In genomic region chr2:133599211-133599610, GRCh38 we compare ENCODE assay signal across 20 cellular contexts. TPM values are rescaled to one million over a fixed set of nuclear protein-coding genes. Genes with fewer than 3 reads are reported as not detected.
DNase-seq lines count a peak whose midpoint lies in the region; ATAC-seq and TF ChIP-seq lines count a peak whose summit lies in the region.
"Had no signal": no experiment of that assay in that cellular context is flagged by ENCODE, and none has a peak within 500 bp of the region (broad histone marks: within the 10 kb centered on the region; RNA-seq: fewer than 3 reads in every experiment).

No MANE protein-coding gene starts in this region.

- H3K9me3 Mint-ChIP-seq in Caco-2 (ENCODE audit: unreplicated experiment) (no peaks in the 10 kb centered on the region), H9 (no peaks in the 10 kb centered on the region; a peak in 1 of 5 replicates), neural crest cell (peaks cover 12% of the 10 kb centered on the region)

- no peak overlapping the region for H4K5ac ChIP-seq in H9 (ENCODE audit: insufficient read length, low read depth, low read length)

- H3K23me2 ChIP-seq in H9 (ENCODE audit: insufficient read length, low read depth, low read length, poor library complexity, severe bottlenecking), result no peaks in the 10 kb centered on the region

- H2BK12ac ChIP-seq in H9 (ENCODE audit: insufficient read length, low read depth, low read length), result no peak overlapping the region

- CTCF ChIA-PET in Caco-2 (lab: Charles Lee), result no interaction called here

- no CpG with 5 or more reads among the region's 1 CpG for WGBS in H9 (ENCODE audit: extremely low coverage, insufficient read length, low lambda C conversion rate)

- H3K23ac ChIP-seq in H9 (ENCODE audit: insufficient read length, low read depth, low read length), result no peak overlapping the region

- H3K27me3 Mint-ChIP-seq in Caco-2 (ENCODE audit: insufficient read depth, unreplicated experiment) (no peaks in the 10 kb centered on the region), H9 (ENCODE audit: low read depth) (no peaks in the 10 kb centered on the region; the same call in 1 of the 2 replicates), neural crest cell (ENCODE audit: low read depth) (no peaks in the 10 kb centered on the region)

- no peak overlapping the region for H2BK20ac ChIP-seq in H9 (ENCODE audit: low read depth, low read length, poor library complexity, severe bottlenecking)

- H3K4ac ChIP-seq in H9 (ENCODE audit: low read depth, low read length), result no peak overlapping the region

- H3K79me1 ChIP-seq in H9 (ENCODE audit: insufficient read depth, low read depth, low read length, poor library complexity, severe bottlenecking), result no peaks in the 10 kb centered on the region

- H3K36me3 ChIP-seq in Caco-2 (ENCODE audit: control insufficient read depth, insufficient read depth, low read length), result no peaks in the 10 kb centered on the region
- no peaks in the 10 kb centered on the region for H3K36me3 ChIP-seq in WERI-Rb-1
- H3K36me3 ChIP-seq: BE2C, HAP-1 had no signal

- H3K36me3 Mint-ChIP-seq in Caco-2 (ENCODE audit: insufficient read depth, unreplicated experiment), result no peaks in the 10 kb centered on the region
- H3K36me3 Mint-ChIP-seq in H9 (ENCODE audit: insufficient read depth in 1 of 3, low read depth in 3 of 3), result no peaks in the 10 kb centered on the region; a peak in 1 of 7 replicates
- H3K36me3 Mint-ChIP-seq in neural crest cell (ENCODE audit: low read depth), result peaks cover 10% of the 10 kb centered on the region

- H3K4me1 Mint-ChIP-seq in Caco-2 (ENCODE audit: low read depth, unreplicated experiment) (peaks cover 11% of the 10 kb centered on the region), H9 (peaks cover 22 to 25% of the 10 kb centered on the region in 2 experiments), neural crest cell (peaks cover 71% of the 10 kb centered on the region)

- H3K56ac ChIP-seq in H9 (ENCODE audit: insufficient read length, low read depth, low read length), result no peak overlapping the region

- BruUV-seq in Caco-2 (replicated peaks; lab: Mats Ljungman, UMichigan), result no TSS peak

- peaks cover 2% of the 10 kb centered on the region; the same call in 1 of the 2 replicates for H3K79me2 ChIP-seq in H9 (ENCODE audit: insufficient read depth, low read length)

- no peak overlapping the region for H4K91ac ChIP-seq in H9 (ENCODE audit: insufficient read length, low read depth, low read length)

- no peak for ATAC-seq in left colon
- ATAC-seq in HG03139 (IDR thresholded peaks at IDR 0.05; ENCODE audit: unreplicated experiment), result no peak
- ATAC-seq: PC-3 had no signal

- intact Hi-C loops in Caco-2 (cut with micrococcal nuclease; ENCODE audit: unreplicated experiment) (no loop called here), dorsolateral prefrontal cortex (cut with DNase I) (no loop called here), left colon (cut with DNase I, micrococcal nuclease) (no loop called here)

- no peak overlapping the region for H3K18ac ChIP-seq in H9 (ENCODE audit: insufficient read length, low read depth, low read length)

- no peak overlapping the region for H4K8ac ChIP-seq in H9 (replicated peaks; ENCODE audit: insufficient read length, low read depth, low read length)

- DNase-seq in Caco-2, result no peak
- no peak for DNase-seq in H9
- no peak for DNase-seq in dorsolateral prefrontal cortex
- no peak for DNase-seq in neural crest cell (ENCODE audit: low read depth, low spot score)
- DNase-seq in left colon, result no peak
- no peak for DNase-seq in WERI-Rb-1
- DNase-seq: EL, GF-D8, KG1, NCI-H1092 treated with DMSO at 0.1 percent for 48 hours, NCI-H146, NCI-H2029, NCI-H2171, NCI-H524 treated with DMSO at 0.1 percent for 48 hours, PC-3, SHP77 had no signal

- H2AFZ ChIP-seq in H9 (ENCODE audit: low read length), result no peak overlapping the region

- H3K9me3 ChIP-seq in Caco-2, result no peaks in the 10 kb centered on the region
- H3K9me3 ChIP-seq in H9 (ENCODE audit: control insufficient read depth, low read depth, low read length), result no peaks in the 10 kb centered on the region
- no peaks in the 10 kb centered on the region for H3K9me3 ChIP-seq in WERI-Rb-1 (ENCODE audit: severe bottlenecking)
- H3K9me3 ChIP-seq: BE2C, HAP-1 had no signal

- H2BK120ac ChIP-seq in H9 (ENCODE audit: low read depth, low read length, poor library complexity, severe bottlenecking), result no peak overlapping the region

- TF ChIP-seq CTCF in Caco-2 (IDR thresholded peaks at IDR 0.05; ENCODE audit: insufficient read depth in 1 of 2, low read depth in 1 of 2, low read length in 1 of 2, severe bottlenecking in 1 of 2, unreplicated experiment in 1 of 2) (no peak), H9 (conservative IDR thresholded peaks at IDR 0.05) (no peak), dorsolateral prefrontal cortex (IDR thresholded peaks at IDR 0.05 in 54 of 56, conservative IDR thresholded peaks at IDR 0.05 in 2 of 56; ENCODE audit: low read depth in 1 of 56, partially characterized antibody in 56 of 56) (no peak), neural crest cell (conservative IDR thresholded peaks at IDR 0.05) (no peak), WERI-Rb-1 (IDR thresholded peaks at IDR 0.05; ENCODE audit: low read depth, low read length) (no peak)

- H3K4me3 ChIP-seq in Caco-2 (ENCODE audit: low read depth, low read length) (no peak overlapping the region), dorsolateral prefrontal cortex (no peak overlapping the region), WERI-Rb-1 (ENCODE audit: low read depth, low read length) (no peak overlapping the region)
- H3K4me3 ChIP-seq: HAP-1, SK-N-MC had no signal

- H3K4me2 ChIP-seq in H9 (ENCODE audit: insufficient read depth, insufficient read length, low read length), result no peak overlapping the region

- H3K4me1 ChIP-seq in Caco-2, result no peaks in the 10 kb centered on the region
- H3K4me1 ChIP-seq in H9 (ENCODE audit: insufficient read depth, low read length), result no peaks in the 10 kb centered on the region
- H3K4me1 ChIP-seq: HAP-1 had no signal

- no peak overlapping the region for H2BK5ac ChIP-seq in H9 (ENCODE audit: insufficient read length, low read length)

- no peaks in the 10 kb centered on the region for H4K20me1 ChIP-seq in H9 (ENCODE audit: control insufficient read depth, insufficient read depth, insufficient read length)

- H3K14ac ChIP-seq in H9 (ENCODE audit: insufficient read depth, low read length), result no peak overlapping the region

- H3K27me3 ChIP-seq in Caco-2 (replicated peaks; ENCODE audit: control insufficient read depth, insufficient read depth, low read length) (no peaks in the 10 kb centered on the region; the same call in 1 of the 2 replicates), H9 (ENCODE audit: insufficient read depth, low read length) (no peaks in the 10 kb centered on the region), dorsolateral prefrontal cortex (no peaks in the 10 kb centered on the region), WERI-Rb-1 (ENCODE audit: insufficient read depth, low read depth, severe bottlenecking) (no peaks in the 10 kb centered on the region)
- H3K27me3 ChIP-seq: BE2C had no signal

- no peak overlapping the region for H3K27ac ChIP-seq in H9 (ENCODE audit: insufficient read length, low read depth, low read length)
- peak overlapping the region in 49 of 59 donors; percentile 25 to 94 (median 84) for H3K27ac ChIP-seq in dorsolateral prefrontal cortex
- H3K27ac ChIP-seq in WERI-Rb-1, result no peak overlapping the region
- H3K27ac ChIP-seq: SK-N-MC had no signal

- H3K27ac Mint-ChIP-seq in Caco-2 (ENCODE audit: unreplicated experiment) (peak overlapping the region; percentile 7), H9 (peak overlapping the region in 2 of 3 experiments; percentile 16 to 49; a peak in 2 of 7 replicates), neural crest cell (ENCODE audit: unreplicated experiment) (peak overlapping the region; percentile 80)

- POLR2A ChIA-PET in Caco-2 (lab: Charles Lee), result no interaction called here

- H3K4me3 Mint-ChIP-seq in Caco-2 (ENCODE audit: unreplicated experiment) (no peak overlapping the region), H9 (no peak overlapping the region), neural crest cell (peak overlapping the region; percentile 47)

- no peak overlapping the region for H3T11ph ChIP-seq in H9 (ENCODE audit: low read length)

- no peak overlapping the region for H3K9ac ChIP-seq in H9 (ENCODE audit: extremely low read depth, insufficient read length, low read length)

- no peak overlapping the region for H2BK15ac ChIP-seq in H9 (ENCODE audit: low read depth, low read length)

- H2AK5ac ChIP-seq in H9 (ENCODE audit: insufficient read length, low read length), result no peak overlapping the region

RNA-seq across cellular contexts. Expression of gene NCKAP5, which starts 30.9 kb away (rescaled TPM):
- total RNA-seq in Caco-2 (2022), result 3.5 and 3.8 TPM in 2 replicates
- 0.26 and 0.55 TPM in 2 replicates for total RNA-seq in H9 (2021)
- 10 to 100 TPM in 111 of 120 experiments, 1 to 10 TPM in 9; 4.8 to 63.8 (median 20.6) TPM for total RNA-seq in dorsolateral prefrontal cortex
- total RNA-seq in neural crest cell, result 22.8 and 27.9 TPM in 2 replicates
- 1 to 10 TPM; 2.0 to 5.8 TPM for total RNA-seq in left colon

Comparison
In these comparisons a context has a peak if more than half of its experiments do, and no peak if none do; other contexts are left out.
1. H3K27ac Mint-ChIP-seq: peak in every context shown above with its lines; median percentile 80 in neural crest cell; 32 in H9; 7 in Caco-2.
2. H3K27ac ChIP-seq: peak in dorsolateral prefrontal cortex (49 of 59); none in H9 (single experiment) and WERI-Rb-1 (single experiment).